8 cellular contexts compared by ENCODE assay signal in genomic region chr1:61742620-61743431, GRCh38. TPM values are rescaled to one million over a fixed set of nuclear protein-coding genes. Genes with fewer than 3 reads are reported as not detected.
DNase-seq lines count a peak whose midpoint lies in the region; ATAC-seq and FAIRE-seq lines count a peak whose summit lies in the region.

No MANE protein-coding gene starts in this region.

- no peak for FAIRE-seq in RCC 7860 (lab: Jason Lieb, UNC)

- DNase-seq in RCC 7860 (ENCODE audit: low spot score), result peak; percentile 25
- peak; percentile 58 for DNase-seq in left lobe of liver (ENCODE audit: low spot score)
- peak; percentile 2 to 11 for DNase-seq in stimulated activated CD8-positive, alpha-beta memory T cell treated with anti-CD3 and anti-CD28 coated beads, Interleukin-4, amount 100 ng/mL, for 4 hours (ENCODE audit: low read depth in 2 of 2, low spot score in 1 of 2)
- DNase-seq in NCI-H1048 (lab: John Stamatoyannopoulos, UW), result no peak

- peak; percentile 66 for ATAC-seq in GM18907 (IDR thresholded peaks at IDR 0.05; ENCODE audit: unreplicated experiment)
- peak; percentile 49 for ATAC-seq in HG03066 (IDR thresholded peaks at IDR 0.05; ENCODE audit: low read depth, unreplicated experiment)
- ATAC-seq in left lobe of liver, result peak; percentile 69

- no peaks in the 10 kb centered on the region for H3K9me3 Mint-ChIP-seq in dendritic cell treated with granulocyte-macrophage colony-stimulating factor and Interleukin-4, amounts not matched to agents 40 ng/mL and 50 ng/mL, for 4 days

- H3K4me3 Mint-ChIP-seq in dendritic cell treated with granulocyte-macrophage colony-stimulating factor and Interleukin-4, amounts not matched to agents 40 ng/mL and 50 ng/mL, for 4 days, result peak overlapping the region; percentile 79

- peak overlapping the region; percentile 71 to 92 (median 85) for H3K4me2 ChIP-seq in BLaER1 treated with 17β-estradiol and CSF1 and Interleukin-3, amounts not matched to agents 10 nM and 100 nM

- peaks cover 18% of the 10 kb centered on the region for H3K4me1 Mint-ChIP-seq in dendritic cell treated with granulocyte-macrophage colony-stimulating factor and Interleukin-4, amounts not matched to agents 40 ng/mL and 50 ng/mL, for 4 days (ENCODE audit: low read depth)

- H3K9ac ChIP-seq in BLaER1 treated with 17β-estradiol and CSF1 and Interleukin-3, amounts not matched to agents 10 nM and 100 nM, result peak overlapping the region; percentile 59 to 80 (median 72)

- H3K36me3 Mint-ChIP-seq in dendritic cell treated with granulocyte-macrophage colony-stimulating factor and Interleukin-4, amounts not matched to agents 40 ng/mL and 50 ng/mL, for 4 days (ENCODE audit: low read depth), result no peaks in the 10 kb centered on the region

- no peaks in the 10 kb centered on the region for H3K36me3 ChIP-seq in BLaER1 treated with 17β-estradiol and CSF1 and Interleukin-3, amounts not matched to agents 10 nM and 100 nM

- intact Hi-C loops in dendritic cell treated with granulocyte-macrophage colony-stimulating factor and Interleukin-4, amounts not matched to agents 40 ng/mL and 50 ng/mL, for 4 days (cut with micrococcal nuclease), result no loop called here

- no peaks in the 10 kb centered on the region for H4K20me1 ChIP-seq in BLaER1 treated with 17β-estradiol and CSF1 and Interleukin-3, amounts not matched to agents 10 nM and 100 nM

- H3K4me3 ChIP-seq in BLaER1 treated with 17β-estradiol and CSF1 and Interleukin-3, amounts not matched to agents 10 nM and 100 nM, result peak overlapping the region; percentile 59 to 79 (median 71)

- H3K27me3 Mint-ChIP-seq in dendritic cell treated with granulocyte-macrophage colony-stimulating factor and Interleukin-4, amounts not matched to agents 40 ng/mL and 50 ng/mL, for 4 days, result peaks cover 27% of the 10 kb centered on the region

- H3K9me3 ChIP-seq in BLaER1 treated with 17β-estradiol and CSF1 and Interleukin-3, amounts not matched to agents 10 nM and 100 nM (replicated peaks in 1 of 11), result no peaks in the 10 kb centered on the region

- H3K27ac Mint-ChIP-seq in dendritic cell treated with granulocyte-macrophage colony-stimulating factor and Interleukin-4, amounts not matched to agents 40 ng/mL and 50 ng/mL, for 4 days, result peak overlapping the region; percentile 39

- peaks cover 0 to 13% (median 4%) of the 10 kb centered on the region in 10 experiments; a peak in 8 of 20 replicates for H3K4me1 ChIP-seq in BLaER1 treated with 17β-estradiol and CSF1 and Interleukin-3, amounts not matched to agents 10 nM and 100 nM

- H3K27me3 ChIP-seq in BLaER1 treated with 17β-estradiol and CSF1 and Interleukin-3, amounts not matched to agents 10 nM and 100 nM, result peaks cover 18 to 35% (median 28%) of the 10 kb centered on the region in 11 experiments; a peak in 19 of 22 replicates

- H3K27ac ChIP-seq in BLaER1 treated with 17β-estradiol and CSF1 and Interleukin-3, amounts not matched to agents 10 nM and 100 nM, result peak overlapping the region in 10 of 11 experiments; percentile 20 to 62 (median 54); a peak in 16 of 22 replicates

RNA-seq across cellular contexts. Expression of gene PATJ, which starts 0.5 kb away (rescaled TPM):
- total RNA-seq in left lobe of liver, result 33.4 TPM

RNA-seq across cellular contexts. Expression of gene TM2D1, which starts 17.9 kb away (rescaled TPM):
- total RNA-seq in left lobe of liver, result 14.4 TPM
